Comparison of ENCODE assay signal across 20 cellular contexts in the genomic region with DNA sequence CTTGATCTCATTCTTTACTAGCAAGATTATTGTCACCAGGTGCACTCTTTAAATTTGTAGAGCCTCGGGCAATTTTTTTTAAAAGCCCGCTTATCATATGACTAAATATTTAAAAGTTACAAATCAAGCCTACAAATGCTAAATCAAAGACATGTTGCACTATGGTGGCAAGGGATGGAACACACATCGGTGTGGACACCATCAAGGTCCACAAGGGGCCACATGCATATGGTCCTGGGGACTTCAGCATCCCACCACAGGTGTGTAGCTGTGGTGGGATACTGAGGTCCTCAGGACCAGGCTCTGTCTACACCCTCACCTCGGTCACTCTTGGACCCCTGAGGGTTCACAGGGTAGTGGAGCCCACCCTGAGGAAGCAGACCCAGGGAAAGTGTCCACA. TPM values are rescaled to one million over a fixed set of nuclear protein-coding genes. Genes with fewer than 3 reads are reported as not detected.
DNase-seq lines count a peak whose midpoint lies in the region; ATAC-seq and TF ChIP-seq lines count a peak whose summit lies in the region.
"Had no signal": no experiment of that assay in that cellular context is flagged by ENCODE, and none has a peak within 500 bp of the region (broad histone marks: within the 10 kb centered on the region; RNA-seq: fewer than 3 reads in every experiment).

No MANE protein-coding gene starts in this region.

- no peaks in the 10 kb centered on the region for H3K36me3 ChIP-seq in heart right ventricle
- no peaks in the 10 kb centered on the region for H3K36me3 ChIP-seq in esophagus muscularis mucosa
- H3K36me3 ChIP-seq: BLaER1 treated with 17β-estradiol and CSF1 and Interleukin-3, amounts not matched to agents 10 nM and 100 nM had no signal

- H3K4me3 ChIP-seq in heart right ventricle (no peak overlapping the region), esophagus muscularis mucosa (no peak overlapping the region)
- H3K4me3 ChIP-seq: A549; BLaER1 treated with 17β-estradiol and CSF1 and Interleukin-3, amounts not matched to agents 10 nM and 100 nM had no signal

- no peak overlapping the region for H3K27ac Mint-ChIP-seq in natural killer cell treated with Interleukin-12 subunit alpha and Interleukin-12 subunit beta and Interleukin-15 and Interleukin-18, amount 100 ng/mL, for 72 hours
- no peak overlapping the region for H3K27ac Mint-ChIP-seq in stimulated activated effector memory CD8-positive, alpha-beta T cell treated with anti-CD3 and anti-CD28 coated beads, Interleukin-12 subunit alpha, Interleukin-12 subunit beta, amount 100 ng/mL, for 72 hours
- H3K27ac Mint-ChIP-seq: B cell; CD4-positive, alpha-beta T cell; CD8-positive, alpha-beta T cell had no signal

- no peaks in the 10 kb centered on the region for H3K4me1 Mint-ChIP-seq in natural killer cell treated with Interleukin-12 subunit alpha and Interleukin-12 subunit beta and Interleukin-15 and Interleukin-18, amount 100 ng/mL, for 72 hours (ENCODE audit: low read depth in 2 of 2)
- H3K4me1 Mint-ChIP-seq in stimulated activated effector memory CD8-positive, alpha-beta T cell treated with anti-CD3 and anti-CD28 coated beads, Interleukin-12 subunit alpha, Interleukin-12 subunit beta, amount 100 ng/mL, for 72 hours = no peaks in the 10 kb centered on the region
- H3K4me1 Mint-ChIP-seq: B cell had no signal

- ATAC-seq in Right ventricle myocardium inferior = peak; percentile 23
- ATAC-seq in heart right ventricle = no peak
- ATAC-seq in natural killer cell treated with Interleukin-12 subunit alpha and Interleukin-12 subunit beta and Interleukin-15 and Interleukin-18, amount 100 ng/mL, for 72 hours = peak; percentile 10 to 59
- ATAC-seq in stimulated activated effector memory CD8-positive, alpha-beta T cell treated with anti-CD3 and anti-CD28 coated beads, Interleukin-12 subunit alpha, Interleukin-12 subunit beta, amount 100 ng/mL, for 72 hours = peak; percentile 37
- ATAC-seq in GM18858 (IDR thresholded peaks at IDR 0.05; ENCODE audit: unreplicated experiment) = no peak
- ATAC-seq: A549; CD8-positive, alpha-beta T cell had no signal

- no peaks in the 10 kb centered on the region for H3K9me3 Mint-ChIP-seq in natural killer cell treated with Interleukin-12 subunit alpha and Interleukin-12 subunit beta and Interleukin-15 and Interleukin-18, amount 100 ng/mL, for 72 hours
- H3K9me3 Mint-ChIP-seq in stimulated activated effector memory CD8-positive, alpha-beta T cell treated with anti-CD3 and anti-CD28 coated beads, Interleukin-12 subunit alpha, Interleukin-12 subunit beta, amount 100 ng/mL, for 72 hours = no peaks in the 10 kb centered on the region
- H3K9me3 Mint-ChIP-seq: CD4-positive, alpha-beta T cell; CD8-positive, alpha-beta T cell had no signal

- DNase-seq in Right ventricle myocardium inferior (ENCODE audit: missing footprints) = no peak
- DNase-seq in heart right ventricle = no peak
- DNase-seq in esophagus muscularis mucosa (ENCODE audit: extremely low spot score) = peak; percentile 55
- DNase-seq in natural killer cell treated with Interleukin-12 subunit alpha and Interleukin-12 subunit beta and Interleukin-15 and Interleukin-18, amount 100 ng/mL, for 72 hours (ENCODE audit: low spot score) = no peak
- no peak for DNase-seq in stimulated activated effector memory CD8-positive, alpha-beta T cell treated with anti-CD3 and anti-CD28 coated beads, Interleukin-12 subunit alpha, Interleukin-12 subunit beta, amount 100 ng/mL, for 72 hours (ENCODE audit: low spot score in 2 of 2)
- DNase-seq in RWPE1 (ENCODE audit: low spot score) = no peak
- DNase-seq in activated naive CD4-positive, alpha-beta T cell (lab: John Stamatoyannopoulos, UW) = no peak
- DNase-seq: AML-193; Caco-2; Calu3; CD4-positive, alpha-beta T cell; CD8-positive, alpha-beta T cell; DMS79 treated with DMSO at 0.1 percent for 48 hours; GF-D8 had no signal

- TF ChIP-seq EP300 in esophagus muscularis mucosa (IDR thresholded peaks at IDR 0.05) = no peak

- no peak for TF ChIP-seq POLR2A in esophagus muscularis mucosa (IDR thresholded peaks at IDR 0.05; ENCODE audit: low read depth)

- peaks cover 11 to 19% of the 10 kb centered on the region in 2 donors for H3K27me3 Mint-ChIP-seq in natural killer cell treated with Interleukin-12 subunit alpha and Interleukin-12 subunit beta and Interleukin-15 and Interleukin-18, amount 100 ng/mL, for 72 hours
- H3K27me3 Mint-ChIP-seq: CD4-positive, alpha-beta T cell had no signal

- POLR2A ChIA-PET in RWPE1 (lab: Yijun Ruan, JAX; ENCODE audit: low non-redundant PET) = no interaction called here

- no peaks in the 10 kb centered on the region for H3K4me1 ChIP-seq in heart right ventricle
- no peaks in the 10 kb centered on the region for H3K4me1 ChIP-seq in esophagus muscularis mucosa
- H3K4me1 ChIP-seq: A549; BLaER1 treated with 17β-estradiol and CSF1 and Interleukin-3, amounts not matched to agents 10 nM and 100 nM; Caco-2 had no signal

- 89 to 92% methylated on average over 4 of the region's 4 CpGs for WGBS in heart right ventricle, 2 donors
- 92% methylated on average over 4 of the region's 4 CpGs for WGBS in esophagus muscularis mucosa

- H3K27me3 ChIP-seq in heart right ventricle = no peaks in the 10 kb centered on the region
- H3K27me3 ChIP-seq in esophagus muscularis mucosa = no peaks in the 10 kb centered on the region
- H3K27me3 ChIP-seq: BLaER1 treated with 17β-estradiol and CSF1 and Interleukin-3, amounts not matched to agents 10 nM and 100 nM had no signal

- TF ChIP-seq CTCF in heart right ventricle (IDR thresholded peaks at IDR 0.05) (no peak), esophagus muscularis mucosa (IDR thresholded peaks at IDR 0.05) (no peak), RWPE1 (conservative IDR thresholded peaks at IDR 0.05; ENCODE audit: low read depth) (no peak)

- H3K4me3 Mint-ChIP-seq in natural killer cell treated with Interleukin-12 subunit alpha and Interleukin-12 subunit beta and Interleukin-15 and Interleukin-18, amount 100 ng/mL, for 72 hours = no peak overlapping the region
- no peak overlapping the region for H3K4me3 Mint-ChIP-seq in stimulated activated effector memory CD8-positive, alpha-beta T cell treated with anti-CD3 and anti-CD28 coated beads, Interleukin-12 subunit alpha, Interleukin-12 subunit beta, amount 100 ng/mL, for 72 hours
- H3K4me3 Mint-ChIP-seq: B cell; CD4-positive, alpha-beta T cell; CD8-positive, alpha-beta T cell had no signal

- no peaks in the 10 kb centered on the region for H3K36me3 Mint-ChIP-seq in natural killer cell treated with Interleukin-12 subunit alpha and Interleukin-12 subunit beta and Interleukin-15 and Interleukin-18, amount 100 ng/mL, for 72 hours
- H3K36me3 Mint-ChIP-seq in stimulated activated effector memory CD8-positive, alpha-beta T cell treated with anti-CD3 and anti-CD28 coated beads, Interleukin-12 subunit alpha, Interleukin-12 subunit beta, amount 100 ng/mL, for 72 hours = no peaks in the 10 kb centered on the region
- H3K36me3 Mint-ChIP-seq: CD8-positive, alpha-beta T cell had no signal

- intact Hi-C loops in Right ventricle myocardium inferior (cut with DNase I) (no loop called here), heart right ventricle (cut with DNase I) (no loop called here), esophagus muscularis mucosa (cut with DNase I) (no loop called here)

- H3K9me3 ChIP-seq in heart right ventricle = no peaks in the 10 kb centered on the region
- no peaks in the 10 kb centered on the region for H3K9me3 ChIP-seq in esophagus muscularis mucosa
- H3K9me3 ChIP-seq: A549; BLaER1 treated with 17β-estradiol and CSF1 and Interleukin-3, amounts not matched to agents 10 nM and 100 nM; Caco-2 had no signal

- CTCF ChIA-PET in RWPE1 (lab: Yijun Ruan, JAX) = no interaction called here

- H3K27ac ChIP-seq in heart right ventricle (no peak overlapping the region), esophagus muscularis mucosa (replicated peaks in 1 of 4) (no peak overlapping the region), RWPE1 (no peak overlapping the region)
- H3K27ac ChIP-seq: 22Rv1; A549; BLaER1 treated with 17β-estradiol and CSF1 and Interleukin-3, amounts not matched to agents 10 nM and 100 nM; C4-2B had no signal

RNA-seq across cellular contexts. Expression of a gene that starts 45.8 kb away (rescaled TPM):
- total RNA-seq in Right ventricle myocardium inferior = 3.4 TPM
- total RNA-seq in heart right ventricle = 1 to 10 TPM; 1.9 to 5.4 (median 2.8) TPM
- polyA plus RNA-seq in heart right ventricle = 1 to 10 TPM; 1.4 to 1.5 TPM
- 1 to 10 TPM in 3 of 4 donors, under 1 TPM in 1; 0.50 to 2.0 (median 1.3) TPM for total RNA-seq in esophagus muscularis mucosa
- under 1 TPM in 1 of 2 donors, not detected in 1; 0.47 TPM for total RNA-seq in natural killer cell treated with Interleukin-12 subunit alpha and Interleukin-12 subunit beta and Interleukin-15 and Interleukin-18, amount 100 ng/mL, for 72 hours
- total RNA-seq: Caco-2; CD8-positive, alpha-beta T cell had no signal

Comparison
In these comparisons a context has a peak if more than half of its experiments do, and no peak if none do; other contexts are left out.
1. ATAC-seq: peak in Right ventricle myocardium inferior (single experiment), natural killer cell treated with Interleukin-12 subunit alpha and Interleukin-12 subunit beta and Interleukin-15 and Interleukin-18, amount 100 ng/mL, for 72 hours (2 of 2) and stimulated activated effector memory CD8-positive, alpha-beta T cell treated with anti-CD3 and anti-CD28 coated beads, Interleukin-12 subunit alpha, Interleukin-12 subunit beta, amount 100 ng/mL, for 72 hours (single experiment); none in heart right ventricle (0 of 8) and GM18858 (single experiment).